ENCODE assay signal across 23 cellular contexts in the genomic region with DNA sequence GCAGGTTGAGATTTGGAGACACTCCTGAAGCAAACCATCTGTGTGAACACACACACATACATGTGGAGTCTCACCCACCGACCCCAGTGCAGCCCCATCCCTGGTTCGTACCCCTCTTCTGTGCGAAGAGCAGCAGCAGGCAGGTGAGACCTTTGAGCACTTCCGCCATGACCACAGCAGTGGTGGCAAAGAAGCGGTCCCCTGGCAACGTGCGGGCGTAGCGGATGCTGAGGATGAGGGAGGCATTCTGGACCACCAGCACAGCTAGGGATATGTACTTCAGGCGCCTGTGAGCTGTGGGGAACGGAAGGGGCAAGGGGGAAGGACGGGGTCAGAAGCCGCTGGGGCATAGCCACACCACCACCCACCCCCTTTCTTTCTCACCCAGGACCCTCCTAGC.
DNase-seq lines count a peak whose midpoint lies in the region.
"Had no signal": no experiment of that assay in that cellular context is flagged by ENCODE, and none has a peak within 500 bp of the region (broad histone marks: within the 10 kb centered on the region; RNA-seq: fewer than 3 reads in every experiment).

No MANE protein-coding gene starts in this region.

- H3K27ac ChIP-seq in epithelial cell of prostate: peak overlapping the region; percentile 90
- H3K27ac ChIP-seq: testis had no signal

- peaks cover 29% of the 10 kb centered on the region for H3K36me3 Mint-ChIP-seq in activated naive CD4-positive, alpha-beta T cell treated with anti-CD3 and anti-CD28 coated beads, Interleukin-2, amount 10 ng/mL, durations not matched to agents 7 days and 5 days

- DNase-seq in activated naive CD4-positive, alpha-beta T cell treated with anti-CD3 and anti-CD28 coated beads, Interleukin-2, amount 10 ng/mL, durations not matched to agents 7 days and 5 days: peak; percentile 26
- no peak for DNase-seq in activated naive CD4-positive, alpha-beta T cell treated with anti-CD3 and anti-CD28 coated beads, Interleukin-2, amount 50 U/mL, for 16 hours
- no peak for DNase-seq in epithelial cell of prostate (ENCODE audit: low read depth, low spot score)
- no peak for DNase-seq in skeletal muscle cell (ENCODE audit: low read depth)
- no peak for DNase-seq in anterior cingulate cortex (lab: John Stamatoyannopoulos, UW)
- no peak for DNase-seq in NCI-H69 (lab: John Stamatoyannopoulos, UW)
- DNase-seq: activated CD4-positive, CD25-positive, alpha-beta regulatory T cell treated with anti-CD3 and anti-CD28 coated beads, Interleukin-2, amount 50 U/mL, for 72 hours; activated gamma-delta T cell; effector CD8-positive, alpha-beta T cell; erythroblast; GDM1; head of caudate nucleus; left colon; MG63; NCI-H1417; NCI-H2081 treated with DMSO at 0.1 percent for 48 hours; SIG-M5; stimulated activated CD4-positive, alpha-beta T cell treated with anti-CD3 and anti-CD28 coated beads, Interleukin-4, amount 100 ng/mL, for 1 hour; stimulated activated naive B cell treated with anti-CD40 and anti-IgM and Interleukin-4, amounts not matched to agents 10 μg/mL and 1 μg/mL and 100 μg/mL, for 72 hours; T-cell; testis had no signal

- no peak overlapping the region for H3K27ac Mint-ChIP-seq in activated naive CD4-positive, alpha-beta T cell treated with anti-CD3 and anti-CD28 coated beads, Interleukin-2, amount 10 ng/mL, durations not matched to agents 7 days and 5 days
- H3K27ac Mint-ChIP-seq: stimulated activated naive B cell treated with anti-CD40 and anti-IgM and Interleukin-4, amounts not matched to agents 10 μg/mL and 1 μg/mL and 100 μg/mL, for 72 hours had no signal

- H3K9me3 Mint-ChIP-seq in activated naive CD4-positive, alpha-beta T cell treated with anti-CD3 and anti-CD28 coated beads, Interleukin-2, amount 10 ng/mL, durations not matched to agents 7 days and 5 days: no peaks in the 10 kb centered on the region
- H3K9me3 Mint-ChIP-seq: memory B cell; stimulated activated naive B cell treated with anti-CD40 and anti-IgM and Interleukin-4, amounts not matched to agents 10 μg/mL and 1 μg/mL and 100 μg/mL, for 72 hours; T-cell had no signal

- peak overlapping the region; percentile 76 for H3K4me3 ChIP-seq in skeletal muscle cell (ENCODE audit: low read depth, low read length)
- H3K4me3 ChIP-seq: testis had no signal

- peaks cover 41% of the 10 kb centered on the region for H3K4me1 Mint-ChIP-seq in activated naive CD4-positive, alpha-beta T cell treated with anti-CD3 and anti-CD28 coated beads, Interleukin-2, amount 10 ng/mL, durations not matched to agents 7 days and 5 days

- no peak overlapping the region for H3K4me3 Mint-ChIP-seq in activated naive CD4-positive, alpha-beta T cell treated with anti-CD3 and anti-CD28 coated beads, Interleukin-2, amount 10 ng/mL, durations not matched to agents 7 days and 5 days
- H3K4me3 Mint-ChIP-seq: memory B cell had no signal

- peaks cover 8% of the 10 kb centered on the region for H3K27me3 Mint-ChIP-seq in activated naive CD4-positive, alpha-beta T cell treated with anti-CD3 and anti-CD28 coated beads, Interleukin-2, amount 10 ng/mL, durations not matched to agents 7 days and 5 days
- H3K27me3 Mint-ChIP-seq: B cell, memory B cell had no signal

- CTCF ChIA-PET in activated naive CD4-positive, alpha-beta T cell treated with anti-CD3 and anti-CD28 coated beads, Interleukin-2, amount 10 ng/mL, durations not matched to agents 7 days and 5 days (lab: Charles Lee): no interaction called here
